ENCODE assay signal across 10 cellular contexts in the genomic region with DNA sequence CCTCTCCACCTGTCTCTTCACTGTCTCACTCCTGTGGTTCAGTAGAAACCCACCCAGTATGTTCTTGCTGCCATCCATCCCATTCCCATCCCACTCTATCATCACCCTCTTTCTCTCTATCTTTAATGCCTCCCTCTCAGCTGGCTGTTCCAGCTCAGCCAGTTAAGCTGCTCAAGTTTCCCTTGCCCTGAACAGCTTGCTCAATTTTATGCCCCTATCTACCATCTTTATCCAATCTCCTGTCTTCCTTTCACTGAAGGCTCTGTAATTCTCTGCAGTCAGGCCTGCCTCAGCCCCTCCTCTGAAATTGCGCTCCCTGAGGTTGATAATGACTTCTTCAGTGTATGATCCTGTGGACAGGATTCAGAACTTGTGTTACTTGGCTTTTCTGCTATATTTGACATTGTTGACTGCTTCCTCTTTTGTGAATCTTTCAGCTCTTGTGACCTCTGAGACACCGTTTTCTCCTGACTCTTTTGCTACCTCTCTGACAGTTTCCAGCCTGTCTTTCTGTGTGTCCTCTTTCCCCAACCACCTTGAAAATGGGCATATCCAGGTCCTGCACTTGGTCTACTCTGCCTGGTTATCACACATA. TPM values are rescaled to one million over a fixed set of nuclear protein-coding genes. Genes with fewer than 3 reads are reported as not detected.
DNase-seq lines count a peak whose midpoint lies in the region; ATAC-seq and TF ChIP-seq lines count a peak whose summit lies in the region.
"Had no signal": no experiment of that assay in that cellular context is flagged by ENCODE, and none has a peak within 500 bp of the region (broad histone marks: within the 10 kb centered on the region; RNA-seq: fewer than 3 reads in every experiment).

No MANE protein-coding gene starts in this region.

- no peaks in the 10 kb centered on the region for H3K36me3 Mint-ChIP-seq in stimulated activated effector memory CD8-positive, alpha-beta T cell treated with anti-CD3 and anti-CD28 coated beads, Interleukin-12 subunit alpha, Interleukin-12 subunit beta, amount 100 ng/mL, for 72 hours

- peaks cover 61% of the 10 kb centered on the region for H3K79me2 ChIP-seq in PC-3 (ENCODE audit: low read length)

- H3K4me1 Mint-ChIP-seq in stimulated activated effector memory CD8-positive, alpha-beta T cell treated with anti-CD3 and anti-CD28 coated beads, Interleukin-12 subunit alpha, Interleukin-12 subunit beta, amount 100 ng/mL, for 72 hours: peaks cover 12% of the 10 kb centered on the region

- no peaks in the 10 kb centered on the region for H3K9me3 Mint-ChIP-seq in stimulated activated effector memory CD8-positive, alpha-beta T cell treated with anti-CD3 and anti-CD28 coated beads, Interleukin-12 subunit alpha, Interleukin-12 subunit beta, amount 100 ng/mL, for 72 hours
- H3K9me3 Mint-ChIP-seq: activated CD4-positive, alpha-beta memory T cell treated with anti-CD3 and anti-CD28 coated beads, Interleukin-2, amount 10 ng/mL, durations not matched to agents 7 days and 5 days had no signal

- no peaks in the 10 kb centered on the region for H3K27me3 ChIP-seq in PC-3 (ENCODE audit: low read length)

- H3F3A ChIP-seq in PC-3 (ENCODE audit: low read length, unreplicated experiment): peaks cover 24% of the 10 kb centered on the region

- intact Hi-C loops in PC-3 (cut with micrococcal nuclease) (no loop called here), posterior vena cava (cut with DNase I) (no loop called here)

- no peak for DNase-seq in PC-3
- DNase-seq in posterior vena cava (ENCODE audit: low spot score): peak; percentile 12
- no peak for DNase-seq in D341Med (ENCODE audit: low spot score)
- no peak for DNase-seq in stimulated activated effector memory CD8-positive, alpha-beta T cell treated with anti-CD3 and anti-CD28 coated beads, Interleukin-12 subunit alpha, Interleukin-12 subunit beta, amount 100 ng/mL, for 72 hours (ENCODE audit: low spot score in 2 of 2)
- no peak for DNase-seq in erythroblast (lab: John Stamatoyannopoulos, UW)
- DNase-seq: activated CD4-positive, alpha-beta memory T cell treated with anti-CD3 and anti-CD28 coated beads, Interleukin-2, amount 10 ng/mL, durations not matched to agents 7 days and 5 days; NCI-H1436; stimulated activated naive CD8-positive, alpha-beta T cell treated with anti-CD3 and anti-CD28 coated beads, Interleukin-15, Interleukin-2, amounts not matched to agents 100 U/mL and 50 U/mL, for 24 hours had no signal

- no peaks in the 10 kb centered on the region for H4K20me1 ChIP-seq in PC-3 (ENCODE audit: low read length)

- CTCF ChIA-PET in PC-3 (lab: Charles Lee): no interaction called here

- no peak overlapping the region for H3K27ac Mint-ChIP-seq in stimulated activated effector memory CD8-positive, alpha-beta T cell treated with anti-CD3 and anti-CD28 coated beads, Interleukin-12 subunit alpha, Interleukin-12 subunit beta, amount 100 ng/mL, for 72 hours
- H3K27ac Mint-ChIP-seq: activated CD4-positive, alpha-beta memory T cell treated with anti-CD3 and anti-CD28 coated beads, Interleukin-2, amount 10 ng/mL, durations not matched to agents 7 days and 5 days had no signal

- H2AFZ ChIP-seq in PC-3 (ENCODE audit: low read length): no peak overlapping the region

- peaks cover 32% of the 10 kb centered on the region for H3K36me3 ChIP-seq in PC-3 (ENCODE audit: low read depth, low read length)

- no peaks in the 10 kb centered on the region for H3K9me2 ChIP-seq in PC-3 (replicated peaks; ENCODE audit: low read length)

- no peak overlapping the region for H3K4me3 Mint-ChIP-seq in stimulated activated effector memory CD8-positive, alpha-beta T cell treated with anti-CD3 and anti-CD28 coated beads, Interleukin-12 subunit alpha, Interleukin-12 subunit beta, amount 100 ng/mL, for 72 hours
- H3K4me3 Mint-ChIP-seq: activated CD4-positive, alpha-beta memory T cell treated with anti-CD3 and anti-CD28 coated beads, Interleukin-2, amount 10 ng/mL, durations not matched to agents 7 days and 5 days had no signal

- ATAC-seq in GM18909 (IDR thresholded peaks at IDR 0.05; ENCODE audit: poor library complexity, unreplicated experiment) (peak; percentile 34), HG02973 (IDR thresholded peaks at IDR 0.05; ENCODE audit: unreplicated experiment) (peak; percentile 30), PC-3 (no peak)
- no peak for ATAC-seq in stimulated activated effector memory CD8-positive, alpha-beta T cell treated with anti-CD3 and anti-CD28 coated beads, Interleukin-12 subunit alpha, Interleukin-12 subunit beta, amount 100 ng/mL, for 72 hours
- ATAC-seq: stimulated activated naive CD8-positive, alpha-beta T cell treated with anti-CD3 and anti-CD28 coated beads, Interleukin-15, Interleukin-2, amounts not matched to agents 100 U/mL and 50 U/mL, for 24 hours had no signal

- H3K27ac ChIP-seq in PC-3 (ENCODE audit: low read length): peak overlapping the region; percentile 99

- H3K4me2 ChIP-seq in PC-3 (ENCODE audit: low read length): peak overlapping the region; percentile 78

- H3K4me1 ChIP-seq in PC-3 (ENCODE audit: insufficient read depth, low read length): peaks cover 54% of the 10 kb centered on the region

- H3K9ac ChIP-seq in PC-3 (ENCODE audit: low read length): peak overlapping the region; percentile 96

- no peaks in the 10 kb centered on the region for H3K9me3 ChIP-seq in PC-3 (ENCODE audit: low read length)

- no peak overlapping the region for H3K4me3 ChIP-seq in PC-3 (ENCODE audit: low read length)

- TF ChIP-seq CTCF in PC-3 (conservative IDR thresholded peaks at IDR 0.05; ENCODE audit: low read depth, low read length): no peak

- no TSS peak for BruUV-seq in PC-3 (replicated peaks; lab: Mats Ljungman, UMichigan)

- POLR2A ChIA-PET in PC-3 (lab: Charles Lee; ENCODE audit: unreplicated experiment): no interaction called here

- no peak for TF ChIP-seq POLR2A in erythroblast (IDR thresholded peaks at IDR 0.05; ENCODE audit: low read length)

RNA-seq across cellular contexts. Expression of gene BCAR3, which starts 13.9 kb away (rescaled TPM):
- total RNA-seq in PC-3 (2014; rRNA removed) (169 and 171 TPM in 2 replicates), posterior vena cava (10 to 100 TPM; 10.4 to 17.5 TPM)

Comparison
In these comparisons a context has a peak if more than half of its experiments do, and no peak if none do; other contexts are left out.
1. ATAC-seq: peak in GM18909 (single experiment) and HG02973 (single experiment); none in PC-3 (single experiment) and stimulated activated effector memory CD8-positive, alpha-beta T cell treated with anti-CD3 and anti-CD28 coated beads, Interleukin-12 subunit alpha, Interleukin-12 subunit beta, amount 100 ng/mL, for 72 hours (single experiment).